Comparison of ENCODE assay signal across 1 cellular context in the genomic region with DNA sequence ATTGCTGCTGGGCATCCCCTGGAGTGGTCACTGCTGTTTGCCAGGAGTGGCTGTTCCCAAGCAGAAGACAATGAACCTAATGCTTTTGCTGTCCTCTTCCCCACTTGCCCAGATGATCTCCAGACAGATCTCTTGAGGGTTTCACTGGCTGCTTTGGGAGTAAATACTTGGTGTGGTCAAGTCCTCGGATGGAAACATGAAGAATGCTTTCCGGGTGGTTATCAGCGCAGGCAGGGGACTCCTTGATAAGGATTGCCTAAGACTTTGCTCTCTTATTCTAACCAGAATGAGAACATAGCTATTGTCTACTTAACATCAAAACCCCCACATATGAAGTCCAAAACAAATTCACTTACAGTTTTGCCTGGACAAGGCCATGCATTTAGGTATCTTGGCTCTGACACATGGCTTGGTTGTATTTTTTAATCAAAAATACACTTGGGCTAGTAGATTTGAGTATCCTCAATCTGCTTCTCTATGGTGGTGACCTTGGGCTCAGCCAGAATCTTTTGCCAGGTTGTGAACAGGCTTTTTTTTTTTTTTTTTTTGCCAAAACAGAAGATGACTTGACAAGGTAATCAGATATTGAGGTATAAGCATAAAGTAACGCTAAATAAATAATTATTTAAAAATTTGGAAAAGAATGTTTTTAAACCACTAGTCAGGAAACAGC.
TF ChIP-seq lines count a peak whose summit lies in the region.

No MANE protein-coding gene starts in this region.

TF ChIP-seq in K562, 482 proteins besides CTCF, POLR2A, EP300 and RAD21 (continued from another document and continues in another):
- peak; percentile 59; the same call in 1 of the 2 replicates for TF ChIP-seq MITF (IDR thresholded peaks at IDR 0.05)
- peak; percentile 98 for TF ChIP-seq SMARCA4 (IDR thresholded peaks at IDR 0.05)
- no peak for TF ChIP-seq THAP12 (CRISPR knock-in tag; IDR thresholded peaks at IDR 0.05)
- TF ChIP-seq, protein P1, sequence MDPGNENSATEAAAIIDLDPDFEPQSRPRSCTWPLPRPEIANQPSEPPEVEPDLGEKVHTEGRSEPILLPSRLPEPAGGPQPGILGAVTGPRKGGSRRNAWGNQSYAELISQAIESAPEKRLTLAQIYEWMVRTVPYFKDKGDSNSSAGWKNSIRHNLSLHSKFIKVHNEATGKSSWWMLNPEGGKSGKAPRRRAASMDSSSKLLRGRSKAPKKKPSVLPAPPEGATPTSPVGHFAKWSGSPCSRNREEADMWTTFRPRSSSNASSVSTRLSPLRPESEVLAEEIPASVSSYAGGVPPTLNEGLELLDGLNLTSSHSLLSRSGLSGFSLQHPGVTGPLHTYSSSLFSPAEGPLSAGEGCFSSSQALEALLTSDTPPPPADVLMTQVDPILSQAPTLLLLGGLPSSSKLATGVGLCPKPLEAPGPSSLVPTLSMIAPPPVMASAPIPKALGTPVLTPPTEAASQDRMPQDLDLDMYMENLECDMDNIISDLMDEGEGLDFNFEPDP (CRISPR knock-in tag; IDR thresholded peaks at IDR 0.05): no peak
- TF ChIP-seq ZNF347 (CRISPR knock-in tag; IDR thresholded peaks at IDR 0.05; ENCODE audit: low read depth): no peak
- TF ChIP-seq SPI1 (IDR thresholded peaks at IDR 0.05; ENCODE audit: borderline replicate concordance, low read depth, low read length): peak; percentile 53; the same call in 1 of the 2 replicates
- TF ChIP-seq ATF3 (IDR thresholded peaks at IDR 0.05): peak; percentile 80
- no peak; the same call in 1 of the 2 replicates for TF ChIP-seq ATF3 (CRISPR knock-in tag; conservative IDR thresholded peaks at IDR 0.05)
- no peak for TF ChIP-seq XRCC3 (IDR thresholded peaks at IDR 0.05)
- TF ChIP-seq CEBPB (tag; IDR thresholded peaks at IDR 0.05): peak; percentile 99
- no peak for TF ChIP-seq MCM2 (IDR thresholded peaks at IDR 0.05; ENCODE audit: low read depth)
- TF ChIP-seq ETV1 (tag; conservative IDR thresholded peaks at IDR 0.05; ENCODE audit: low read depth): peak; percentile 89
- TF ChIP-seq, protein P2, sequence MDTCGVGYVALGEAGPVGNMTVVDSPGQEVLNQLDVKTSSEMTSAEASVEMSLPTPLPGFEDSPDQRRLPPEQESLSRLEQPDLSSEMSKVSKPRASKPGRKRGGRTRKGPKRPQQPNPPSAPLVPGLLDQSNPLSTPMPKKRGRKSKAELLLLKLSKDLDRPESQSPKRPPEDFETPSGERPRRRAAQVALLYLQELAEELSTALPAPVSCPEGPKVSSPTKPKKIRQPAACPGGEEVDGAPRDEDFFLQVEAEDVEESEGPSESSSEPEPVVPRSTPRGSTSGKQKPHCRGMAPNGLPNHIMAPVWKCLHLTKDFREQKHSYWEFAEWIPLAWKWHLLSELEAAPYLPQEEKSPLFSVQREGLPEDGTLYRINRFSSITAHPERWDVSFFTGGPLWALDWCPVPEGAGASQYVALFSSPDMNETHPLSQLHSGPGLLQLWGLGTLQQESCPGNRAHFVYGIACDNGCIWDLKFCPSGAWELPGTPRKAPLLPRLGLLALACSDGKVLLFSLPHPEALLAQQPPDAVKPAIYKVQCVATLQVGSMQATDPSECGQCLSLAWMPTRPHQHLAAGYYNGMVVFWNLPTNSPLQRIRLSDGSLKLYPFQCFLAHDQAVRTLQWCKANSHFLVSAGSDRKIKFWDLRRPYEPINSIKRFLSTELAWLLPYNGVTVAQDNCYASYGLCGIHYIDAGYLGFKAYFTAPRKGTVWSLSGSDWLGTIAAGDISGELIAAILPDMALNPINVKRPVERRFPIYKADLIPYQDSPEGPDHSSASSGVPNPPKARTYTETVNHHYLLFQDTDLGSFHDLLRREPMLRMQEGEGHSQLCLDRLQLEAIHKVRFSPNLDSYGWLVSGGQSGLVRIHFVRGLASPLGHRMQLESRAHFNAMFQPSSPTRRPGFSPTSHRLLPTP (IDR thresholded peaks at IDR 0.05; ENCODE audit: borderline replicate concordance, extremely low read depth, insufficient read length): no peak
- TF ChIP-seq, protein P3, sequence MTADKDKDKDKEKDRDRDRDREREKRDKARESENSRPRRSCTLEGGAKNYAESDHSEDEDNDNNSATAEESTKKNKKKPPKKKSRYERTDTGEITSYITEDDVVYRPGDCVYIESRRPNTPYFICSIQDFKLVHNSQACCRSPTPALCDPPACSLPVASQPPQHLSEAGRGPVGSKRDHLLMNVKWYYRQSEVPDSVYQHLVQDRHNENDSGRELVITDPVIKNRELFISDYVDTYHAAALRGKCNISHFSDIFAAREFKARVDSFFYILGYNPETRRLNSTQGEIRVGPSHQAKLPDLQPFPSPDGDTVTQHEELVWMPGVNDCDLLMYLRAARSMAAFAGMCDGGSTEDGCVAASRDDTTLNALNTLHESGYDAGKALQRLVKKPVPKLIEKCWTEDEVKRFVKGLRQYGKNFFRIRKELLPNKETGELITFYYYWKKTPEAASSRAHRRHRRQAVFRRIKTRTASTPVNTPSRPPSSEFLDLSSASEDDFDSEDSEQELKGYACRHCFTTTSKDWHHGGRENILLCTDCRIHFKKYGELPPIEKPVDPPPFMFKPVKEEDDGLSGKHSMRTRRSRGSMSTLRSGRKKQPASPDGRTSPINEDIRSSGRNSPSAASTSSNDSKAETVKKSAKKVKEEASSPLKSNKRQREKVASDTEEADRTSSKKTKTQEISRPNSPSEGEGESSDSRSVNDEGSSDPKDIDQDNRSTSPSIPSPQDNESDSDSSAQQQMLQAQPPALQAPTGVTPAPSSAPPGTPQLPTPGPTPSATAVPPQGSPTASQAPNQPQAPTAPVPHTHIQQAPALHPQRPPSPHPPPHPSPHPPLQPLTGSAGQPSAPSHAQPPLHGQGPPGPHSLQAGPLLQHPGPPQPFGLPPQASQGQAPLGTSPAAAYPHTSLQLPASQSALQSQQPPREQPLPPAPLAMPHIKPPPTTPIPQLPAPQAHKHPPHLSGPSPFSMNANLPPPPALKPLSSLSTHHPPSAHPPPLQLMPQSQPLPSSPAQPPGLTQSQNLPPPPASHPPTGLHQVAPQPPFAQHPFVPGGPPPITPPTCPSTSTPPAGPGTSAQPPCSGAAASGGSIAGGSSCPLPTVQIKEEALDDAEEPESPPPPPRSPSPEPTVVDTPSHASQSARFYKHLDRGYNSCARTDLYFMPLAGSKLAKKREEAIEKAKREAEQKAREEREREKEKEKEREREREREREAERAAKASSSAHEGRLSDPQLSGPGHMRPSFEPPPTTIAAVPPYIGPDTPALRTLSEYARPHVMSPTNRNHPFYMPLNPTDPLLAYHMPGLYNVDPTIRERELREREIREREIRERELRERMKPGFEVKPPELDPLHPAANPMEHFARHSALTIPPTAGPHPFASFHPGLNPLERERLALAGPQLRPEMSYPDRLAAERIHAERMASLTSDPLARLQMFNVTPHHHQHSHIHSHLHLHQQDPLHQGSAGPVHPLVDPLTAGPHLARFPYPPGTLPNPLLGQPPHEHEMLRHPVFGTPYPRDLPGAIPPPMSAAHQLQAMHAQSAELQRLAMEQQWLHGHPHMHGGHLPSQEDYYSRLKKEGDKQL (CRISPR knock-in tag; IDR thresholded peaks at IDR 0.05; ENCODE audit: borderline replicate concordance): no peak
- TF ChIP-seq TBP (optimal IDR thresholded peaks at IDR 0.05; ENCODE audit: low read depth, low read length): no peak
- no peak for TF ChIP-seq NFE2L1 (tag; IDR thresholded peaks at IDR 0.05; ENCODE audit: borderline replicate concordance, low read depth)
- TF ChIP-seq, protein P4, sequence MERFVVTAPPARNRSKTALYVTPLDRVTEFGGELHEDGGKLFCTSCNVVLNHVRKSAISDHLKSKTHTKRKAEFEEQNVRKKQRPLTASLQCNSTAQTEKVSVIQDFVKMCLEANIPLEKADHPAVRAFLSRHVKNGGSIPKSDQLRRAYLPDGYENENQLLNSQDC (CRISPR knock-in tag; IDR thresholded peaks at IDR 0.05): no peak
- no peak for TF ChIP-seq CREB3 (tag; conservative IDR thresholded peaks at IDR 0.05; ENCODE audit: low read depth)
- TF ChIP-seq ARHGAP35 (IDR thresholded peaks at IDR 0.05; ENCODE audit: partially characterized antibody): no peak
- TF ChIP-seq ZNF146 (CRISPR knock-in tag; IDR thresholded peaks at IDR 0.05; ENCODE audit: unreplicated experiment): no peak
- TF ChIP-seq, protein P5, sequence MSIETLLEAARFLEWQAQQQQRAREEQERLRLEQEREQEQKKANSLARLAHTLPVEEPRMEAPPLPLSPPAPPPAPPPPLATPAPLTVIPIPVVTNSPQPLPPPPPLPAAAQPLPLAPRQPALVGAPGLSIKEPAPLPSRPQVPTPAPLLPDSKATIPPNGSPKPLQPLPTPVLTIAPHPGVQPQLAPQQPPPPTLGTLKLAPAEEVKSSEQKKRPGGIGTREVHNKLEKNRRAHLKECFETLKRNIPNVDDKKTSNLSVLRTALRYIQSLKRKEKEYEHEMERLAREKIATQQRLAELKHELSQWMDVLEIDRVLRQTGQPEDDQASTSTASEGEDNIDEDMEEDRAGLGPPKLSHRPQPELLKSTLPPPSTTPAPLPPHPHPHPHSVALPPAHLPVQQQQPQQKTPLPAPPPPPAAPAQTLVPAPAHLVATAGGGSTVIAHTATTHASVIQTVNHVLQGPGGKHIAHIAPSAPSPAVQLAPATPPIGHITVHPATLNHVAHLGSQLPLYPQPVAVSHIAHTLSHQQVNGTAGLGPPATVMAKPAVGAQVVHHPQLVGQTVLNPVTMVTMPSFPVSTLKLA (conservative IDR thresholded peaks at IDR 0.05): peak; percentile 33 to 68; a peak in 2 of 4 replicates
- no peak for TF ChIP-seq NUFIP1 (IDR thresholded peaks at IDR 0.05; ENCODE audit: partially characterized antibody)
- no peak for TF ChIP-seq BMI1 (IDR thresholded peaks at IDR 0.05; ENCODE audit: low read length)
- TF ChIP-seq, protein P6, sequence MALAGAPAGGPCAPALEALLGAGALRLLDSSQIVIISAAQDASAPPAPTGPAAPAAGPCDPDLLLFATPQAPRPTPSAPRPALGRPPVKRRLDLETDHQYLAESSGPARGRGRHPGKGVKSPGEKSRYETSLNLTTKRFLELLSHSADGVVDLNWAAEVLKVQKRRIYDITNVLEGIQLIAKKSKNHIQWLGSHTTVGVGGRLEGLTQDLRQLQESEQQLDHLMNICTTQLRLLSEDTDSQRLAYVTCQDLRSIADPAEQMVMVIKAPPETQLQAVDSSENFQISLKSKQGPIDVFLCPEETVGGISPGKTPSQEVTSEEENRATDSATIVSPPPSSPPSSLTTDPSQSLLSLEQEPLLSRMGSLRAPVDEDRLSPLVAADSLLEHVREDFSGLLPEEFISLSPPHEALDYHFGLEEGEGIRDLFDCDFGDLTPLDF (CRISPR knock-in tag; IDR thresholded peaks at IDR 0.05): peak; percentile 13; the same call in 1 of the 2 replicates
- TF ChIP-seq, protein P7, sequence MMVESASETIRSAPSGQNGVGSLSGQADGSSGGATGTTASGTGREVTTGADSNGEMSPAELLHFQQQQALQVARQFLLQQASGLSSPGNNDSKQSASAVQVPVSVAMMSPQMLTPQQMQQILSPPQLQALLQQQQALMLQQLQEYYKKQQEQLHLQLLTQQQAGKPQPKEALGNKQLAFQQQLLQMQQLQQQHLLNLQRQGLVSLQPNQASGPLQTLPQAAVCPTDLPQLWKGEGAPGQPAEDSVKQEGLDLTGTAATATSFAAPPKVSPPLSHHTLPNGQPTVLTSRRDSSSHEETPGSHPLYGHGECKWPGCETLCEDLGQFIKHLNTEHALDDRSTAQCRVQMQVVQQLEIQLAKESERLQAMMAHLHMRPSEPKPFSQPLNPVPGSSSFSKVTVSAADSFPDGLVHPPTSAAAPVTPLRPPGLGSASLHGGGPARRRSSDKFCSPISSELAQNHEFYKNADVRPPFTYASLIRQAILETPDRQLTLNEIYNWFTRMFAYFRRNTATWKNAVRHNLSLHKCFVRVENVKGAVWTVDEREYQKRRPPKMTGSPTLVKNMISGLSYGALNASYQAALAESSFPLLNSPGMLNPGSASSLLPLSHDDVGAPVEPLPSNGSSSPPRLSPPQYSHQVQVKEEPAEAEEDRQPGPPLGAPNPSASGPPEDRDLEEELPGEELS (CRISPR knock-in tag; IDR thresholded peaks at IDR 0.05; ENCODE audit: borderline replicate concordance): no peak
- TF ChIP-seq SMARCB1 (IDR thresholded peaks at IDR 0.05; ENCODE audit: insufficient read length, low read depth): no peak
- peak; percentile 41; the same call in 1 of the 2 replicates for TF ChIP-seq EP400 (IDR thresholded peaks at IDR 0.05)
